Comparison of ENCODE assay signal across 11 cellular contexts in the genomic region with DNA sequence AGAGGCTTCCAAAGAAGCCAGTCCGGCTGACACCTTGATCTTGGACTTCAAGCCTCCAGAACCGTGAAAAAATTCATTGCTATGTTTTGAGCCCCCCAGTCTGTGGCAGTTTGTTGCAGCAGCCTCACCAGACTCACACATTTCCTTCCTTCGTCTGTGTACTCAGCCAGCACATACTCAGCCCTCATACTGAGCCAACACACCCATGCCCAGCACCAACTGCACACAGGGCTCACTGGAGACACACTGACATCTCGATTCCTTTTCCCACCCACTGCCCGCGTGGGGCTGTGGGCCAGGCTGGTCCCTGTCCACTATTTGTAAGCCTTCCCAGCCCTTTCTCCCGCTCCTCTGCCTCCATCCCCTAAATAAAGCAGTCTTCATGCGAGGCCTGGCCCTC. TPM values are rescaled to one million over a fixed set of nuclear protein-coding genes. Genes with fewer than 3 reads are reported as not detected.
DNase-seq lines count a peak whose midpoint lies in the region; ATAC-seq and TF ChIP-seq lines count a peak whose summit lies in the region.
"Had no signal": no experiment of that assay in that cellular context is flagged by ENCODE, and none has a peak within 500 bp of the region (broad histone marks: within the 10 kb centered on the region; RNA-seq: fewer than 3 reads in every experiment).

No MANE protein-coding gene starts in this region.

- H3K36me3 Mint-ChIP-seq in CD8-positive, alpha-beta T cell = peaks cover 5% of the 10 kb centered on the region

- intact Hi-C loops in CD8-positive, alpha-beta T cell (cut with DNase I, micrococcal nuclease) = no loop called here
- intact Hi-C loops in psoas muscle (cut with DNase I) = no loop called here

- H3K4me1 ChIP-seq in CD8-positive, alpha-beta T cell (ENCODE audit: insufficient read depth, low read length) = peaks cover 20% of the 10 kb centered on the region
- H3K4me1 ChIP-seq in SJCRH30 (peaks cover 10% of the 10 kb centered on the region), gastroesophageal sphincter (peaks cover 0 to 31% (median 4%) of the 10 kb centered on the region in 3 donors), psoas muscle (peaks cover 3% of the 10 kb centered on the region)

- DNase-seq in CD8-positive, alpha-beta T cell = peak in 1 of 7 experiments; percentile 58
- DNase-seq in SJCRH30 (no peak), psoas muscle (no peak), HPDE6-E6E7 (ENCODE audit: extremely low spot score) (no peak)
- DNase-seq in stimulated activated naive CD4-positive, alpha-beta T cell treated with Interleukin-2 at 50 U/mL for 16 hours (lab: John Stamatoyannopoulos, UW) = no peak
- DNase-seq: H9, NCI-H2081 treated with DMSO at 0.1 percent for 48 hours had no signal

- H3K27ac Mint-ChIP-seq in CD8-positive, alpha-beta T cell = peak overlapping the region; percentile 87

- peaks cover 11% of the 10 kb centered on the region for H3K9me3 Mint-ChIP-seq in CD8-positive, alpha-beta T cell

- H3K27me3 ChIP-seq in CD8-positive, alpha-beta T cell (ENCODE audit: insufficient read depth, low read length) = no peaks in the 10 kb centered on the region
- H3K27me3 ChIP-seq in SJCRH30 (no peaks in the 10 kb centered on the region), gastroesophageal sphincter (no peaks in the 10 kb centered on the region), psoas muscle (ENCODE audit: insufficient read depth in 3 of 3, low read length in 2 of 3) (no peaks in the 10 kb centered on the region)

- peak overlapping the region; percentile 33 for H3K27ac ChIP-seq in CD8-positive, alpha-beta T cell (ENCODE audit: low read depth, low read length)
- no peak overlapping the region for H3K27ac ChIP-seq in SJCRH30
- peak overlapping the region in 3 of 4 donors; percentile 72 to 76 (median 75) for H3K27ac ChIP-seq in gastroesophageal sphincter
- peak overlapping the region; percentile 34 for H3K27ac ChIP-seq in psoas muscle
- H3K27ac ChIP-seq: HL-60 had no signal

- POLR2A ChIA-PET in CD8-positive, alpha-beta T cell (lab: Charles Lee) = no interaction called here

- peak overlapping the region; percentile 74 for H3K4me3 Mint-ChIP-seq in CD8-positive, alpha-beta T cell
- H3K4me3 Mint-ChIP-seq: H9 had no signal

- CTCF ChIA-PET in CD8-positive, alpha-beta T cell (lab: Charles Lee) = interaction anchor here (1.8 to 6.4 kb wide), 3 partner anchors 22 to 72 kb away, joined by 7 to 60 read pairs (median 10); no protein-coding TSS in a partner anchor

- no peak for TF ChIP-seq EP300 in gastroesophageal sphincter (IDR thresholded peaks at IDR 0.05)

- TF ChIP-seq CTCF in CD8-positive, alpha-beta T cell (IDR thresholded peaks at IDR 0.05) = no peak
- no peak for TF ChIP-seq CTCF in gastroesophageal sphincter (IDR thresholded peaks at IDR 0.05)
- no peak for TF ChIP-seq CTCF in psoas muscle (IDR thresholded peaks at IDR 0.05)

- peaks cover 3% of the 10 kb centered on the region for H3K9me3 ChIP-seq in CD8-positive, alpha-beta T cell (ENCODE audit: low read length)
- peaks cover 11% of the 10 kb centered on the region; the same call in 1 of the 2 replicates for H3K9me3 ChIP-seq in SJCRH30 (replicated peaks)
- peaks cover 0 to 13% (median 0%) of the 10 kb centered on the region in 3 donors for H3K9me3 ChIP-seq in gastroesophageal sphincter
- peaks cover 10% of the 10 kb centered on the region for H3K9me3 ChIP-seq in psoas muscle

- H3K27me3 Mint-ChIP-seq in CD8-positive, alpha-beta T cell (ENCODE audit: low read depth) = no peaks in the 10 kb centered on the region

- peaks cover 26% of the 10 kb centered on the region for H3K4me1 Mint-ChIP-seq in CD8-positive, alpha-beta T cell (ENCODE audit: low read depth)

- peak; percentile 41 for ATAC-seq in CD8-positive, alpha-beta T cell
- ATAC-seq in gastroesophageal sphincter (no peak), psoas muscle (no peak), HG03442 (IDR thresholded peaks at IDR 0.05; ENCODE audit: unreplicated experiment) (no peak), HG03039 (IDR thresholded peaks at IDR 0.05; ENCODE audit: unreplicated experiment) (no peak)

- no peaks in the 10 kb centered on the region for H3K36me3 ChIP-seq in CD8-positive, alpha-beta T cell (ENCODE audit: insufficient read depth, low read length)
- H3K36me3 ChIP-seq in SJCRH30 (no peaks in the 10 kb centered on the region), gastroesophageal sphincter (no peaks in the 10 kb centered on the region), psoas muscle (ENCODE audit: insufficient read depth in 1 of 2, low read depth in 1 of 2) (no peaks in the 10 kb centered on the region)

- TF ChIP-seq POLR2A in gastroesophageal sphincter (IDR thresholded peaks at IDR 0.05) = no peak

- 33 to 72% methylated on average over 4 to 8 of the region's 8 CpGs for WGBS in gastroesophageal sphincter (ENCODE audit: low coverage in 1 of 2), 2 donors
- WGBS in psoas muscle, 3 donors = 46 to 61% (median 53%) methylated on average over 8 of the region's 8 CpGs

- H3K4me3 ChIP-seq in CD8-positive, alpha-beta T cell (ENCODE audit: low read depth, low read length) = no peak overlapping the region
- peak overlapping the region; percentile 26 for H3K4me3 ChIP-seq in SJCRH30
- H3K4me3 ChIP-seq in gastroesophageal sphincter = peak overlapping the region in 1 of 2 donors; percentile 36
- H3K4me3 ChIP-seq in psoas muscle = peak overlapping the region; percentile 23

RNA-seq across cellular contexts. Expression of gene NMUR1, which starts 24.1 kb away (rescaled TPM):
- total RNA-seq in CD8-positive, alpha-beta T cell = under 1 TPM; 0.27 to 0.50 TPM
- not detected in 2 replicates for total RNA-seq in SJCRH30 (2014; rRNA removed; shearing (Covaris generic))
- total RNA-seq in gastroesophageal sphincter (1 to 10 TPM; 2.2 to 7.0 (median 4.7) TPM), psoas muscle (under 1 TPM in 3 of 4 donors, not detected in 1; 0.06 to 0.10 (median 0.09) TPM)
- polyA plus RNA-seq in psoas muscle = under 1 TPM; 0.03 to 0.06 (median 0.04) TPM

RNA-seq across cellular contexts. Expression of gene TEX44, which starts 38.3 kb away (rescaled TPM):
- not detected for total RNA-seq in CD8-positive, alpha-beta T cell
- not detected in 2 replicates for total RNA-seq in SJCRH30 (2014; rRNA removed; shearing (Covaris generic))
- total RNA-seq in gastroesophageal sphincter (not detected), psoas muscle (not detected)
- not detected for polyA plus RNA-seq in psoas muscle
- total RNA-seq: H9 had no signal
